ENCODE assay signal across 11 cellular contexts in the genomic region with DNA sequence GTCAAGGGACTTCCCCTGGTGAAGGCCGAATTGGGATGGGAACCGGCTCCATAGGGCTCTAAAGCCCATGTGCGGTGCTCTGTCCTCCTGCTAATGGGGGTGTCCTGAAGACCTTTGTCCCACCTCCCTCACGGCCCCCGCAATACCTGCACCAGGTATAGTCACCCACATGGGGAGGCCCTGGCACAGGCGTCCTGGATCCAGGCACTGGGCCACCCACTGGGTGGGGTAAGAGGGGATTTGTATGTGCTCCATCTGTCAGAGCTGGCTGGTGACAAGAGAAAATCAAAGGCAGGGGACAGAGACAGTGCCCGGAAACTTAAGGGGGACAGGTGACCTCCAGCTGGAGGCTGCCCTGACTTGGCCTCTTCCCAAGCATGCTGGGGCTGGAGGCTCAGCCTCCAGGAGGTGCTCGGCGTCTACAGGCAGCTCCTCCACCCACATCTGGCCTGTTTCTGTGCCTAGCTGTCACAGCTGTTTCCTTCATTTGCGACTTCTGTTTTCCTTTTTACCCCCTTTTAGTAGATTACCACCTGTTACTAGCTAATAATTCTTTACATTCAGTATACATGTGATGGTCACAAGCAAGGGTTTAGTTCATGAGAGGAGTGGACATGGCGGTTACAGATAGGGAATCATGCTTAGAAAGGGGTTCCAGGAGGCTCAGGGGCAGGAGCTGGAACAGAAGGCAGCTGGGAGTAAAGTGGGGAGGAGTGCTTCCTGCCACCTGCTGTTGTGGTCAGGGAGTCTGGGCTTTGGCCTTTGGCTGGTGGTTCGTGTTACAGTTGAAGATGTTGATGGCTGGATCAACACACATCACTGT. TPM values are rescaled to one million over a fixed set of nuclear protein-coding genes. Genes with fewer than 3 reads are reported as not detected.
DNase-seq lines count a peak whose midpoint lies in the region; ATAC-seq, FAIRE-seq and TF ChIP-seq lines count a peak whose summit lies in the region.
"Had no signal": no experiment of that assay in that cellular context is flagged by ENCODE, and none has a peak within 500 bp of the region (broad histone marks: within the 10 kb centered on the region; RNA-seq: fewer than 3 reads in every experiment).

No MANE protein-coding gene starts in this region.

- TF ChIP-seq CTCF in H9 (conservative IDR thresholded peaks at IDR 0.05) = no peak

- no peak overlapping the region for H3K14ac ChIP-seq in H9 (ENCODE audit: insufficient read depth, low read length)

- H3K18ac ChIP-seq in H9 (ENCODE audit: insufficient read length, low read depth, low read length) = no peak overlapping the region

- no peaks in the 10 kb centered on the region; the same call in 1 of the 2 replicates for H3K4me1 ChIP-seq in H9 (ENCODE audit: insufficient read depth, low read length)
- H3K4me1 ChIP-seq: right atrium auricular region had no signal

- peak; percentile 51 for ATAC-seq in HG02938 (IDR thresholded peaks at IDR 0.05; ENCODE audit: unreplicated experiment)

- H2BK20ac ChIP-seq in H9 (ENCODE audit: low read depth, low read length, poor library complexity, severe bottlenecking) = no peak overlapping the region

- no peak overlapping the region for H3K23ac ChIP-seq in H9 (ENCODE audit: insufficient read length, low read depth, low read length)

- H2BK5ac ChIP-seq in H9 (ENCODE audit: insufficient read length, low read length) = no peak overlapping the region

- H3K56ac ChIP-seq in H9 (ENCODE audit: insufficient read length, low read depth, low read length) = no peak overlapping the region

- H3K27ac ChIP-seq in H9 (ENCODE audit: insufficient read length, low read depth, low read length) = no peak overlapping the region
- H3K27ac ChIP-seq: coronary artery, right atrium auricular region had no signal

- no peak for FAIRE-seq in GM19239 (lab: Jason Lieb, UNC)

- H3K4ac ChIP-seq in H9 (ENCODE audit: low read depth, low read length) = no peak overlapping the region

- H3K79me1 ChIP-seq in H9 (ENCODE audit: insufficient read depth, low read depth, low read length, poor library complexity, severe bottlenecking) = no peaks in the 10 kb centered on the region

- H4K91ac ChIP-seq in H9 (ENCODE audit: insufficient read length, low read depth, low read length) = no peak overlapping the region

- no peak overlapping the region for H2BK120ac ChIP-seq in H9 (ENCODE audit: low read depth, low read length, poor library complexity, severe bottlenecking)

- H2AK5ac ChIP-seq in H9 (ENCODE audit: insufficient read length, low read length) = no peak overlapping the region

- peak; percentile 84 for DNase-seq in DMS53 treated with DMSO at 0.1 percent for 48 hours (lab: John Stamatoyannopoulos, UW; ENCODE audit: unreplicated experiment)
- DNase-seq in NCI-H524 treated with DMSO at 0.1 percent for 48 hours (lab: John Stamatoyannopoulos, UW) = peak; percentile 53
- peak; percentile 22 for DNase-seq in glomerular visceral epithelial cell (ENCODE audit: extremely low spot score)
- DNase-seq in H9 = no peak
- no peak for DNase-seq in NCI-H1930 (lab: John Stamatoyannopoulos, UW)
- DNase-seq in GM19239 (ENCODE audit: insufficient read length, low spot score) = no peak
- no peak for DNase-seq in AG08396 (ENCODE audit: low spot score)
- DNase-seq: CD4-positive, alpha-beta T cell had no signal

- H3K4me1 Mint-ChIP-seq in H9 = peaks cover 41 to 44% of the 10 kb centered on the region in 2 experiments

- no peak overlapping the region for H3K4me3 Mint-ChIP-seq in H9
- H3K4me3 Mint-ChIP-seq: CD4-positive, alpha-beta T cell had no signal

- no peak overlapping the region for H2BK15ac ChIP-seq in H9 (ENCODE audit: low read depth, low read length)

- peaks cover 0 to 19% of the 10 kb centered on the region in 2 experiments for H3K9me3 Mint-ChIP-seq in H9

- H4K8ac ChIP-seq in H9 (replicated peaks; ENCODE audit: insufficient read length, low read depth, low read length) = no peak overlapping the region

- H2AFZ ChIP-seq in H9 (ENCODE audit: low read length) = no peak overlapping the region

- no peaks in the 10 kb centered on the region for H3K23me2 ChIP-seq in H9 (ENCODE audit: insufficient read length, low read depth, low read length, poor library complexity, severe bottlenecking)

- H3K36me3 Mint-ChIP-seq in H9 (ENCODE audit: insufficient read depth in 1 of 3, low read depth in 3 of 3) = peaks cover 2 to 22% (median 4%) of the 10 kb centered on the region in 3 experiments; a peak in 6 of 7 replicates

- no peak overlapping the region for H3T11ph ChIP-seq in H9 (ENCODE audit: low read length)

- no peaks in the 10 kb centered on the region for H3K27me3 ChIP-seq in H9 (ENCODE audit: insufficient read depth, low read length)
- H3K27me3 ChIP-seq: right atrium auricular region had no signal

- H4K5ac ChIP-seq in H9 (ENCODE audit: insufficient read length, low read depth, low read length) = no peak overlapping the region

- H3K9ac ChIP-seq in H9 (ENCODE audit: extremely low read depth, insufficient read length, low read length) = no peak overlapping the region

- no peaks in the 10 kb centered on the region for H3K79me2 ChIP-seq in H9 (ENCODE audit: insufficient read depth, low read length)

- H4K20me1 ChIP-seq in H9 (ENCODE audit: control insufficient read depth, insufficient read depth, insufficient read length) = no peaks in the 10 kb centered on the region

- H3K9me3 ChIP-seq in H9 (ENCODE audit: control insufficient read depth, low read depth, low read length) = no peaks in the 10 kb centered on the region

- no peak overlapping the region for H3K4me2 ChIP-seq in H9 (ENCODE audit: insufficient read depth, insufficient read length, low read length)

- WGBS in H9 (ENCODE audit: extremely low coverage, insufficient read length, low lambda C conversion rate) = no CpG with 5 or more reads among the region's 12 CpGs

- H2BK12ac ChIP-seq in H9 (ENCODE audit: insufficient read length, low read depth, low read length) = no peak overlapping the region

- peak overlapping the region in 1 of 3 experiments; percentile 22; a peak in 1 of 7 replicates for H3K27ac Mint-ChIP-seq in H9
- H3K27ac Mint-ChIP-seq: CD4-positive, alpha-beta T cell had no signal

- H3K27me3 Mint-ChIP-seq in H9 (ENCODE audit: low read depth) = no peaks in the 10 kb centered on the region
- H3K27me3 Mint-ChIP-seq: CD4-positive, alpha-beta T cell had no signal

RNA-seq across cellular contexts. Expression of a gene that starts 2.3 kb away (rescaled TPM):
- total RNA-seq in H9 (2021) = 17.2 and 19.4 TPM in 2 replicates

RNA-seq across cellular contexts. Expression of a gene that starts 31.4 kb away (rescaled TPM):
- not detected in 2 replicates for total RNA-seq in H9 (2021)

Comparison
In these comparisons a context has a peak if more than half of its experiments do, and no peak if none do; other contexts are left out.
1. DNase-seq: peak in DMS53 treated with DMSO at 0.1 percent for 48 hours (single experiment), NCI-H524 treated with DMSO at 0.1 percent for 48 hours (single experiment) and glomerular visceral epithelial cell (single experiment); none in H9 (single experiment), NCI-H1930 (0 of 2), GM19239 (single experiment) and AG08396 (single experiment).